8 cellular contexts compared by ENCODE assay signal in genomic region chr14:57182760-57183503, GRCh38.
DNase-seq lines count a peak whose midpoint lies in the region; ATAC-seq, FAIRE-seq and TF ChIP-seq lines count a peak whose summit lies in the region.

No MANE protein-coding gene starts in this region.

- POLR2A ChIA-PET in naive thymus-derived CD8-positive, alpha-beta T cell (lab: Charles Lee) = interaction anchor here (0.7 kb wide), 1 partner anchor 132 kb away, joined by 3 read pairs; no protein-coding TSS in a partner anchor

- H3K4me3 ChIP-seq in H7 (ENCODE audit: insufficient read depth, low read depth, low read length) = no peak overlapping the region
- no peak overlapping the region for H3K4me3 ChIP-seq in NT2/D1 (ENCODE audit: insufficient read length, low read depth)

- FAIRE-seq in GM19239 (lab: Jason Lieb, UNC) = no peak

- H3K9me3 Mint-ChIP-seq in naive thymus-derived CD8-positive, alpha-beta T cell = no peaks in the 10 kb centered on the region
- no peaks in the 10 kb centered on the region for H3K9me3 Mint-ChIP-seq in CD14-positive monocyte

- H3K36me3 Mint-ChIP-seq in naive thymus-derived CD8-positive, alpha-beta T cell = no peaks in the 10 kb centered on the region
- H3K36me3 Mint-ChIP-seq in CD14-positive monocyte = no peaks in the 10 kb centered on the region

- H3K36me3 ChIP-seq in H7 (replicated peaks; ENCODE audit: control insufficient read depth, insufficient read depth, low read length) (no peaks in the 10 kb centered on the region), NT2/D1 (ENCODE audit: insufficient read depth, insufficient read length, low read length) (no peaks in the 10 kb centered on the region)

- H3K27me3 ChIP-seq in H7 (ENCODE audit: control insufficient read depth, insufficient read depth, low read length) (no peaks in the 10 kb centered on the region), NT2/D1 (ENCODE audit: insufficient read depth, insufficient read length) (no peaks in the 10 kb centered on the region), foreskin keratinocyte (peaks cover 60% of the 10 kb centered on the region)

- ATAC-seq in foreskin keratinocyte (no peak), HG03025 (IDR thresholded peaks at IDR 0.05; ENCODE audit: low FRiP score, unreplicated experiment) (no peak)
- ATAC-seq in naive thymus-derived CD8-positive, alpha-beta T cell = no peak

- TF ChIP-seq CTCF in foreskin keratinocyte (conservative IDR thresholded peaks at IDR 0.05) (peak; percentile 60), CD14-positive monocyte (IDR thresholded peaks at IDR 0.05) (no peak)

- intact Hi-C loops in CD14-positive monocyte (cut with micrococcal nuclease) = no loop called here

- H3K27me3 Mint-ChIP-seq in naive thymus-derived CD8-positive, alpha-beta T cell = peaks cover 9 to 45% (median 13%) of the 10 kb centered on the region in 5 donors
- H3K27me3 Mint-ChIP-seq in CD14-positive monocyte (ENCODE audit: low read depth in 3 of 3) = peaks cover 10 to 19% (median 10%) of the 10 kb centered on the region in 3 donors

- H3K27ac ChIP-seq in foreskin keratinocyte = no peak overlapping the region

- H3K4me1 Mint-ChIP-seq in naive thymus-derived CD8-positive, alpha-beta T cell = no peaks in the 10 kb centered on the region
- H3K4me1 Mint-ChIP-seq in CD14-positive monocyte = no peaks in the 10 kb centered on the region

- DNase-seq in AG20443 (ENCODE audit: low spot score) = peak; percentile 36
- DNase-seq in H7 = peak; percentile 49
- DNase-seq in NT2/D1 (ENCODE audit: low read depth, low spot score) = peak; percentile 22
- peak in 1 of 2 donors; percentile 9 for DNase-seq in foreskin keratinocyte
- DNase-seq in GM19239 (ENCODE audit: insufficient read length, low spot score) = no peak
- no peak for DNase-seq in naive thymus-derived CD8-positive, alpha-beta T cell
- no peak for DNase-seq in CD14-positive monocyte (ENCODE audit: low spot score)

- H3K9me3 ChIP-seq in NT2/D1 (ENCODE audit: insufficient read depth, low read length) = no peaks in the 10 kb centered on the region

- H3K27ac Mint-ChIP-seq in naive thymus-derived CD8-positive, alpha-beta T cell = peak overlapping the region in 1 of 10 donors; percentile 12
- no peak overlapping the region for H3K27ac Mint-ChIP-seq in CD14-positive monocyte

- H3K4me1 ChIP-seq in NT2/D1 (ENCODE audit: insufficient read depth, insufficient read length) (no peaks in the 10 kb centered on the region), foreskin keratinocyte (no peaks in the 10 kb centered on the region)

- H3K4me3 Mint-ChIP-seq in naive thymus-derived CD8-positive, alpha-beta T cell = no peak overlapping the region
- no peak overlapping the region for H3K4me3 Mint-ChIP-seq in CD14-positive monocyte

- H3K9ac ChIP-seq in NT2/D1 (ENCODE audit: insufficient read length, low read depth) = no peak overlapping the region

Comparison
In these comparisons a context has a peak if more than half of its experiments do, and no peak if none do; other contexts are left out.
1. DNase-seq: peak in AG20443 (single experiment), H7 (single experiment) and NT2/D1 (single experiment); none in GM19239 (single experiment), naive thymus-derived CD8-positive, alpha-beta T cell (0 of 10) and CD14-positive monocyte (single experiment).